In genomic region chr19:18340237-18340989, GRCh38 we compare ENCODE assay signal across 8 cellular contexts. TPM values are rescaled to one million over a fixed set of nuclear protein-coding genes. Genes with fewer than 3 reads are reported as not detected.
DNase-seq lines count a peak whose midpoint lies in the region; ATAC-seq, FAIRE-seq and TF ChIP-seq lines count a peak whose summit lies in the region.

A gene with protein sequence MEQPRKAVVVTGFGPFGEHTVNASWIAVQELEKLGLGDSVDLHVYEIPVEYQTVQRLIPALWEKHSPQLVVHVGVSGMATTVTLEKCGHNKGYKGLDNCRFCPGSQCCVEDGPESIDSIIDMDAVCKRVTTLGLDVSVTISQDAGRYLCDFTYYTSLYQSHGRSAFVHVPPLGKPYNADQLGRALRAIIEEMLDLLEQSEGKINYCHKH (plus strand): TSS chr19:18340598. CDS start chr19:18340682, 84 bp downstream.

- H2AK5ac ChIP-seq in H9 (ENCODE audit: insufficient read length, low read length) (no peak within 1 kb of the TSS), mesendoderm (ENCODE audit: low read length) (no peak within 1 kb of the TSS)

- H2BK20ac ChIP-seq in H9 (ENCODE audit: low read depth, low read length, poor library complexity, severe bottlenecking), result no peak within 1 kb of the TSS

- H3K56ac ChIP-seq in H9 (ENCODE audit: insufficient read length, low read depth, low read length) (no peak within 1 kb of the TSS), mesendoderm (ENCODE audit: low read length) (peak within 1 kb of the TSS; percentile 83)

- no peaks in the 10 kb centered on the region for H3K27me3 ChIP-seq in H9 (ENCODE audit: insufficient read depth, low read length)
- no peaks in the 10 kb centered on the region for H3K27me3 ChIP-seq in mesendoderm (ENCODE audit: insufficient read depth, low read length, poor library complexity)

- no peaks in the 10 kb centered on the region; a peak in 1 of 5 replicates for H3K9me3 Mint-ChIP-seq in H9
- no peaks in the 10 kb centered on the region for H3K9me3 Mint-ChIP-seq in activated CD8-positive, alpha-beta T cell treated with anti-CD3 and anti-CD28 coated beads, Interleukin-2, amount 10 ng/mL, durations not matched to agents 7 days and 5 days (ENCODE audit: insufficient read depth)
- no peaks in the 10 kb centered on the region for H3K9me3 Mint-ChIP-seq in effector memory CD8-positive, alpha-beta T cell

- H3K79me2 ChIP-seq in H9 (ENCODE audit: insufficient read depth, low read length) (no peaks in the 10 kb centered on the region), mesendoderm (ENCODE audit: control insufficient read depth, insufficient read depth, low read length) (no peaks in the 10 kb centered on the region)

- peak within 1 kb of the TSS; percentile 23 to 90 (median 25); a peak in 5 of 7 replicates for H3K27ac Mint-ChIP-seq in H9
- peak within 1 kb of the TSS; percentile 81 for H3K27ac Mint-ChIP-seq in activated CD8-positive, alpha-beta T cell treated with anti-CD3 and anti-CD28 coated beads, Interleukin-2, amount 10 ng/mL, durations not matched to agents 7 days and 5 days
- peak within 1 kb of the TSS; percentile 87 to 89 for H3K27ac Mint-ChIP-seq in effector memory CD8-positive, alpha-beta T cell

- POLR2A ChIA-PET in activated CD8-positive, alpha-beta T cell treated with anti-CD3 and anti-CD28 coated beads, Interleukin-2, amount 10 ng/mL, durations not matched to agents 7 days and 5 days (lab: Charles Lee), result interaction anchor here (0.7 to 1.9 kb wide), 5 partner anchors 12 to 492 kb away, joined by 3 to 6 read pairs (median 3); no protein-coding TSS in a partner anchor

- no peaks in the 10 kb centered on the region for H3K79me1 ChIP-seq in H9 (ENCODE audit: insufficient read depth, low read depth, low read length, poor library complexity, severe bottlenecking)
- H3K79me1 ChIP-seq in mesendoderm (ENCODE audit: low read length), result peaks cover 2% of the 10 kb centered on the region

- H4K91ac ChIP-seq in H9 (ENCODE audit: insufficient read length, low read depth, low read length), result no peak within 1 kb of the TSS

- no peak within 1 kb of the TSS for H3K27ac ChIP-seq in H9 (ENCODE audit: insufficient read length, low read depth, low read length)
- H3K27ac ChIP-seq in mesendoderm (ENCODE audit: low read depth, low read length), result peak within 1 kb of the TSS; percentile 43

- 0 out of 2 replicates have a peak within 1 kb of the TSS, but pooled peaks have one; percentile 26 for H2BK15ac ChIP-seq in H9 (ENCODE audit: low read depth, low read length)
- H2BK15ac ChIP-seq in mesendoderm (replicated peaks; ENCODE audit: low read depth), result no peak within 1 kb of the TSS

- H3K23me2 ChIP-seq in H9 (ENCODE audit: insufficient read length, low read depth, low read length, poor library complexity, severe bottlenecking), result peaks cover 7% of the 10 kb centered on the region

- H3K4me1 ChIP-seq in H9 (ENCODE audit: insufficient read depth, low read length), result peaks cover 2% of the 10 kb centered on the region
- peaks cover 7% of the 10 kb centered on the region for H3K4me1 ChIP-seq in mesendoderm (ENCODE audit: control insufficient read depth, low read depth, low read length)

- CTCF ChIA-PET in activated CD8-positive, alpha-beta T cell treated with anti-CD3 and anti-CD28 coated beads, Interleukin-2, amount 10 ng/mL, durations not matched to agents 7 days and 5 days (lab: Charles Lee), result interaction anchor here (0.6 to 5.3 kb wide), 8 partner anchors 11 to 500 kb away, joined by 3 to 63 read pairs (median 6); partner anchors contain the start of genes IQCN and JUND

- no peaks in the 10 kb centered on the region for H4K20me1 ChIP-seq in H9 (ENCODE audit: control insufficient read depth, insufficient read depth, insufficient read length)

- H3K23ac ChIP-seq in H9 (ENCODE audit: insufficient read length, low read depth, low read length) (no peak within 1 kb of the TSS), mesendoderm (ENCODE audit: low read length) (no peak within 1 kb of the TSS)

- no peaks in the 10 kb centered on the region for H3K36me3 ChIP-seq in mesendoderm (ENCODE audit: control insufficient read depth, insufficient read depth, low read length)

- H2BK12ac ChIP-seq in H9 (ENCODE audit: insufficient read length, low read depth, low read length), result no peak within 1 kb of the TSS

- H3K4ac ChIP-seq in H9 (ENCODE audit: low read depth, low read length) (no peak within 1 kb of the TSS), mesendoderm (ENCODE audit: low read depth, low read length) (no peak within 1 kb of the TSS)

- H4K5ac ChIP-seq in H9 (ENCODE audit: insufficient read length, low read depth, low read length) (no peak within 1 kb of the TSS), mesendoderm (ENCODE audit: low read length) (no peak within 1 kb of the TSS)

- peak within 1 kb of the TSS; percentile 33 for H3K4me2 ChIP-seq in H9 (ENCODE audit: insufficient read depth, insufficient read length, low read length)
- peak within 1 kb of the TSS; percentile 97 for H3K4me2 ChIP-seq in mesendoderm (ENCODE audit: low read length)

- H3K27me3 Mint-ChIP-seq in H9 (ENCODE audit: low read depth), result no peaks in the 10 kb centered on the region; the same call in 1 of the 2 replicates
- peaks cover 4% of the 10 kb centered on the region for H3K27me3 Mint-ChIP-seq in activated CD8-positive, alpha-beta T cell treated with anti-CD3 and anti-CD28 coated beads, Interleukin-2, amount 10 ng/mL, durations not matched to agents 7 days and 5 days (ENCODE audit: low read depth)
- no peaks in the 10 kb centered on the region for H3K27me3 Mint-ChIP-seq in effector memory CD8-positive, alpha-beta T cell

- no peaks in the 10 kb centered on the region for H3K9me3 ChIP-seq in H9 (ENCODE audit: control insufficient read depth, low read depth, low read length)

- no CpG with 5 or more reads among the region's 68 CpGs for WGBS in H9 (ENCODE audit: extremely low coverage, insufficient read length, low lambda C conversion rate)
- no CpG with 5 or more reads among the region's 68 CpGs for WGBS in mesendoderm (ENCODE audit: extremely low coverage, insufficient coverage, low lambda C conversion rate)

- peak within 1 kb of the TSS; percentile 82 to 89 for H3K4me3 Mint-ChIP-seq in H9
- H3K4me3 Mint-ChIP-seq in activated CD8-positive, alpha-beta T cell treated with anti-CD3 and anti-CD28 coated beads, Interleukin-2, amount 10 ng/mL, durations not matched to agents 7 days and 5 days, result peak within 1 kb of the TSS; percentile 77
- H3K4me3 Mint-ChIP-seq in effector memory CD8-positive, alpha-beta T cell, result peak within 1 kb of the TSS; percentile 82 to 87

- no peak within 1 kb of the TSS for H2AFZ ChIP-seq in H9 (ENCODE audit: low read length)

- ATAC-seq in activated CD8-positive, alpha-beta T cell treated with anti-CD3 and anti-CD28 coated beads, Interleukin-2, amount 10 ng/mL, durations not matched to agents 7 days and 5 days, result peak; percentile 63
- ATAC-seq in effector memory CD8-positive, alpha-beta T cell (replicated peaks), result peak; percentile 64
- ATAC-seq in HG02938 (IDR thresholded peaks at IDR 0.05; ENCODE audit: unreplicated experiment), result no peak

- peak within 1 kb of the TSS; percentile 56 for H3K4me3 ChIP-seq in mesendoderm (ENCODE audit: low read length)

- H2BK120ac ChIP-seq in H9 (ENCODE audit: low read depth, low read length, poor library complexity, severe bottlenecking) (no peak within 1 kb of the TSS), mesendoderm (ENCODE audit: low read depth, low read length) (no peak within 1 kb of the TSS)

- H3K9ac ChIP-seq in H9 (ENCODE audit: extremely low read depth, insufficient read length, low read length) (peak within 1 kb of the TSS; percentile 16), mesendoderm (ENCODE audit: low read length) (peak within 1 kb of the TSS; percentile 66)

- peaks cover 34 to 47% of the 10 kb centered on the region in 2 experiments for H3K4me1 Mint-ChIP-seq in H9
- peaks cover 21% of the 10 kb centered on the region for H3K4me1 Mint-ChIP-seq in activated CD8-positive, alpha-beta T cell treated with anti-CD3 and anti-CD28 coated beads, Interleukin-2, amount 10 ng/mL, durations not matched to agents 7 days and 5 days (ENCODE audit: low read depth)
- peaks cover 12 to 14% of the 10 kb centered on the region in 2 donors for H3K4me1 Mint-ChIP-seq in effector memory CD8-positive, alpha-beta T cell (ENCODE audit: low read depth in 2 of 2)

- H3K36me3 Mint-ChIP-seq in H9 (ENCODE audit: insufficient read depth in 1 of 3, low read depth in 3 of 3), result peaks cover 0 to 14% (median 0%) of the 10 kb centered on the region in 3 experiments; a peak in 2 of 7 replicates
- H3K36me3 Mint-ChIP-seq in activated CD8-positive, alpha-beta T cell treated with anti-CD3 and anti-CD28 coated beads, Interleukin-2, amount 10 ng/mL, durations not matched to agents 7 days and 5 days (ENCODE audit: low read depth), result peaks cover 14% of the 10 kb centered on the region
- peaks cover 18% of the 10 kb centered on the region for H3K36me3 Mint-ChIP-seq in effector memory CD8-positive, alpha-beta T cell (ENCODE audit: insufficient read depth)

- FAIRE-seq in D721Med (lab: Jason Lieb, UNC), result no peak

- H4K8ac ChIP-seq in H9 (replicated peaks; ENCODE audit: insufficient read length, low read depth, low read length) (no peak within 1 kb of the TSS), mesendoderm (ENCODE audit: low read depth, low read length) (no peak within 1 kb of the TSS)

- H2BK5ac ChIP-seq in H9 (ENCODE audit: insufficient read length, low read length) (no peak within 1 kb of the TSS), mesendoderm (ENCODE audit: low read length) (no peak within 1 kb of the TSS)

- 0 out of 2 replicates have a peak within 1 kb of the TSS, but pooled peaks have one; percentile 20 for H3K14ac ChIP-seq in H9 (ENCODE audit: insufficient read depth, low read length)

- no peak within 1 kb of the TSS for H3T11ph ChIP-seq in H9 (ENCODE audit: low read length)

- DNase-seq in D721Med (ENCODE audit: insufficient read length, low spot score) (peak; percentile 92), H9 (peak; percentile 83), NCI-H510A (lab: John Stamatoyannopoulos, UW) (peak; percentile 66), mesendoderm (peak; percentile 80)
- peak; percentile 55 for DNase-seq in activated CD8-positive, alpha-beta T cell treated with anti-CD3 and anti-CD28 coated beads, Interleukin-2, amount 10 ng/mL, durations not matched to agents 7 days and 5 days
- DNase-seq in effector memory CD8-positive, alpha-beta T cell, result peak; percentile 43 to 55 (median 51)
- DNase-seq in stimulated activated CD8-positive, alpha-beta memory T cell treated with anti-CD3 and anti-CD28 coated beads, Interleukin-12 subunit alpha, Interleukin-12 subunit beta, amount 100 ng/mL, for 1 hour (ENCODE audit: low read depth), result peak; percentile 43

- peak within 1 kb of the TSS; percentile 11 for H3K18ac ChIP-seq in H9 (ENCODE audit: insufficient read length, low read depth, low read length)
- no peak within 1 kb of the TSS for H3K18ac ChIP-seq in mesendoderm (ENCODE audit: low read length)

- TF ChIP-seq CTCF in D721Med (IDR thresholded peaks at IDR 0.05; ENCODE audit: insufficient read depth, missing control alignments), result no peak
- no peak for TF ChIP-seq CTCF in H9 (conservative IDR thresholded peaks at IDR 0.05)

RNA-seq across cellular contexts. Expression of the gene that starts here (rescaled TPM):
- total RNA-seq in H9 (2021), result 61.4 and 64.8 TPM in 2 replicates
- 10 to 100 TPM; 30.1 to 34.5 TPM for total RNA-seq in activated CD8-positive, alpha-beta T cell treated with anti-CD3 and anti-CD28 coated beads, Interleukin-2, amount 10 ng/mL, durations not matched to agents 7 days and 5 days
- 20.5 TPM for polyA plus RNA-seq in mesendoderm (2013, experiment 1 of 2)
- 23.0 TPM for polyA plus RNA-seq in mesendoderm (2013, experiment 2 of 2)

Comparison
In these comparisons a context has a peak if more than half of its experiments do, and no peak if none do; other contexts are left out.
1. H3K27ac Mint-ChIP-seq: peak in every context shown above with its lines; median percentile 88 in effector memory CD8-positive, alpha-beta T cell; 81 in activated CD8-positive, alpha-beta T cell treated with anti-CD3 and anti-CD28 coated beads, Interleukin-2, amount 10 ng/mL, durations not matched to agents 7 days and 5 days; 25 in H9.